ENCODE assay signal across 8 cellular contexts in the genomic region with DNA sequence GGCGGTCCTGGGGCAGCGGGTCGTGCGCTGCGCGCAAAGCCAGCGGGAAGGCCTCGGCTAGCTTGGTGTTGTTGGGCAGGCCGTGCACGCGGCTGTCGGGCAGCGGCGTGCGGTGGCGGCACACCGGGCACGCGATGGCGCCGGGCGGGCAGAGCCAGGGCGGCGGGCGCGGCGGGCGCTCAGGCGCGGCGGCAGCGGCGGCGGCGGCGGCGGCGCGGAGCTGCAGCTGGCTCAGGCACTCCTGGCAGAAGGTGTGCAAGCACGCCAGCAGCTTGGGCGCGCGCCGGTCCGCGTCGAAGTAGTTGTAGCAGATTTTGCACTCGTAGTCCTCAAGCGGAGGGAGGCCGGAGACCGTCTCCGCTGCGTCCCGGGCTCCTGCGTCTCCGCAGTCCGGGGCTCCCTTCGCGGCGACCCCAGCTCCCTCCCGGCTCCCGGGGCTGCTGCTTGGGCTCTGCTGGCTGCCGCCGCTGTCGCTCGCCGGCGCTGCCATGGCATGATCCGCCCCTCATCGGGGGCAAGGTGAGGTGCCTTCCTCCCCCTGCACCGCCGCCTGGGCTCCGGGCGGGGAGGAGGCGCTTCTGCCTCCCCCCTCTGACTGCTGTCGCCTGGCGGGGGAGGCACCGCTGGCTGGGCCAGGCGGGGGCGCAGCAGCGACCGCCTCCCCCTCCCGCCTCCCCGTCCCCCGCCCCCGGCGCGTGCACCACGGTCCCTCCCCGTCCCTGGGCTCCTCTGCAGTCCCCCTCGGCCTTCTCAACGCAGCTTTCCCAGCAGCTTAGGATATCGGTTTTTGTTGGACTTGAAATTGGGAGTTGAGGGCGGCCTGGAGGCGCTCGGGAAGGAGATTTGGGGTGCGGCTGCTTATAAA. TPM values are rescaled to one million over a fixed set of nuclear protein-coding genes. Genes with fewer than 3 reads are reported as not detected.
A peak's percentile ranks its signal among the peaks of the same experiment; 100 is the strongest.
DNase-seq lines count a peak whose midpoint lies in the region; ATAC-seq, FAIRE-seq and TF ChIP-seq lines count a peak whose summit lies in the region.

No MANE protein-coding gene starts in this region.

- peaks cover 9% of the 10 kb centered on the region for H3K4me1 ChIP-seq in HUES64 (ENCODE audit: insufficient read depth, low read length)

- DNase-seq in activated CD4-positive, alpha-beta T cell treated with anti-CD3 and anti-CD28 coated beads for 36 hours, result peak; percentile 54
- DNase-seq in activated CD4-positive, alpha-beta T cell treated with anti-CD3 and anti-CD28 coated beads, Interleukin-2, amount 50 U/mL, for 48 hours, result no peak
- DNase-seq in frontal cortex (ENCODE audit: low spot score in 2 of 2) (peak; percentile 37 to 43), progenitor cell of endocrine pancreas (ENCODE audit: low spot score, unreplicated experiment) (no peak), cortex of kidney (lab: John Stamatoyannopoulos, UW) (no peak)

- H3K27me3 ChIP-seq in HUES64 (ENCODE audit: insufficient read depth, low read length), result peaks cover 94% of the 10 kb centered on the region

- no peaks in the 10 kb centered on the region for H3K36me3 Mint-ChIP-seq in activated CD4-positive, alpha-beta T cell treated with anti-CD3 and anti-CD28 coated beads for 36 hours (ENCODE audit: low read depth)
- no peaks in the 10 kb centered on the region for H3K36me3 Mint-ChIP-seq in T-helper 1 cell treated with Interleukin-12 subunit alpha and Interleukin-12 subunit beta and Interleukin-4 antibody, amounts not matched to agents 30 μg/mL and 1 μg/mL, for 36 hours (ENCODE audit: low read depth)
- no peaks in the 10 kb centered on the region for H3K36me3 Mint-ChIP-seq in progenitor cell of endocrine pancreas (ENCODE audit: insufficient read depth)

- POLR2A ChIA-PET in activated CD4-positive, alpha-beta T cell treated with anti-CD3 and anti-CD28 coated beads for 36 hours (lab: Charles Lee), result no interaction called here

- H3K4me3 ChIP-seq in HUES64 (ENCODE audit: low read length), result peak overlapping the region; percentile 61

- TF ChIP-seq CTCF in progenitor cell of endocrine pancreas (IDR thresholded peaks at IDR 0.05; ENCODE audit: unreplicated experiment), result peak; percentile 30

- WGBS in HUES64, result under 1% methylated on average over 90 of the region's 97 CpGs

- H3K9me3 ChIP-seq in HUES64 (ENCODE audit: insufficient read depth, low read depth, low read length), result no peaks in the 10 kb centered on the region

- H3K4me3 Mint-ChIP-seq in activated CD4-positive, alpha-beta T cell treated with anti-CD3 and anti-CD28 coated beads for 36 hours, result peak overlapping the region; percentile 60
- H3K4me3 Mint-ChIP-seq in T-helper 1 cell treated with Interleukin-12 subunit alpha and Interleukin-12 subunit beta and Interleukin-4 antibody, amounts not matched to agents 30 μg/mL and 1 μg/mL, for 36 hours, result peak overlapping the region; percentile 84
- peak overlapping the region; percentile 72 for H3K4me3 Mint-ChIP-seq in progenitor cell of endocrine pancreas (ENCODE audit: low read depth)

- peaks cover 11% of the 10 kb centered on the region for H3K4me1 Mint-ChIP-seq in activated CD4-positive, alpha-beta T cell treated with anti-CD3 and anti-CD28 coated beads for 36 hours
- H3K4me1 Mint-ChIP-seq in T-helper 1 cell treated with Interleukin-12 subunit alpha and Interleukin-12 subunit beta and Interleukin-4 antibody, amounts not matched to agents 30 μg/mL and 1 μg/mL, for 36 hours (ENCODE audit: low read depth), result peaks cover 19% of the 10 kb centered on the region
- peaks cover 7% of the 10 kb centered on the region for H3K4me1 Mint-ChIP-seq in progenitor cell of endocrine pancreas (ENCODE audit: low read depth)

- no peak overlapping the region for H3K27ac Mint-ChIP-seq in activated CD4-positive, alpha-beta T cell treated with anti-CD3 and anti-CD28 coated beads for 36 hours
- H3K27ac Mint-ChIP-seq in T-helper 1 cell treated with Interleukin-12 subunit alpha and Interleukin-12 subunit beta and Interleukin-4 antibody, amounts not matched to agents 30 μg/mL and 1 μg/mL, for 36 hours, result no peak overlapping the region
- no peak overlapping the region for H3K27ac Mint-ChIP-seq in progenitor cell of endocrine pancreas

- peak overlapping the region; percentile 30; the same call in 1 of the 2 replicates for H3K9ac ChIP-seq in HUES64 (ENCODE audit: low read depth, low read length)

- ATAC-seq in activated CD4-positive, alpha-beta T cell treated with anti-CD3 and anti-CD28 coated beads for 36 hours, result peak; percentile 40
- peak; percentile 32 for ATAC-seq in GM21526 (IDR thresholded peaks at IDR 0.05; ENCODE audit: low FRiP score, unreplicated experiment)

- intact Hi-C loops in activated CD4-positive, alpha-beta T cell treated with anti-CD3 and anti-CD28 coated beads for 36 hours (cut with DNase I, micrococcal nuclease), result loop anchor here (2.0 to 10.0 kb wide), 5 partner anchors 103 to 337 kb away; a partner anchor contains a TSS

- no peak for FAIRE-seq in frontal cortex (lab: Jason Lieb, UNC)

- CTCF ChIA-PET in activated CD4-positive, alpha-beta T cell treated with anti-CD3 and anti-CD28 coated beads for 36 hours (lab: Charles Lee), result interaction anchor here (0.7 to 3.1 kb wide), 4 partner anchors 12 to 242 kb away, joined by 3 to 34 read pairs (median 10); no protein-coding TSS in a partner anchor

- no peaks in the 10 kb centered on the region for H3K9me3 Mint-ChIP-seq in activated CD4-positive, alpha-beta T cell treated with anti-CD3 and anti-CD28 coated beads for 36 hours (ENCODE audit: low read depth)
- H3K9me3 Mint-ChIP-seq in T-helper 1 cell treated with Interleukin-12 subunit alpha and Interleukin-12 subunit beta and Interleukin-4 antibody, amounts not matched to agents 30 μg/mL and 1 μg/mL, for 36 hours, result no peaks in the 10 kb centered on the region
- no peaks in the 10 kb centered on the region for H3K9me3 Mint-ChIP-seq in progenitor cell of endocrine pancreas (ENCODE audit: low read depth)

- no peak overlapping the region for H3K27ac ChIP-seq in HUES64 (ENCODE audit: low read depth, low read length)

- H3K36me3 ChIP-seq in HUES64 (ENCODE audit: insufficient read depth, low read length), result no peaks in the 10 kb centered on the region

- H3K27me3 Mint-ChIP-seq in activated CD4-positive, alpha-beta T cell treated with anti-CD3 and anti-CD28 coated beads for 36 hours, result peaks cover 44% of the 10 kb centered on the region
- peaks cover 70% of the 10 kb centered on the region for H3K27me3 Mint-ChIP-seq in T-helper 1 cell treated with Interleukin-12 subunit alpha and Interleukin-12 subunit beta and Interleukin-4 antibody, amounts not matched to agents 30 μg/mL and 1 μg/mL, for 36 hours (ENCODE audit: low read depth)
- H3K27me3 Mint-ChIP-seq in progenitor cell of endocrine pancreas, result peaks cover 77% of the 10 kb centered on the region

RNA-seq across cellular contexts. Expression of a gene that starts 21.0 kb away (rescaled TPM):
- total RNA-seq in activated CD4-positive, alpha-beta T cell treated with anti-CD3 and anti-CD28 coated beads for 36 hours, result not detected
- 5.0 TPM for polyA plus RNA-seq in HUES64 (2013, experiment 1 of 2)
- polyA plus RNA-seq in HUES64 (2013, experiment 2 of 2), result 9.9 TPM
- total RNA-seq in frontal cortex (not detected), progenitor cell of endocrine pancreas (0.16 TPM in 1 of 2 replicates, not detected in the other)

Comparison
In these comparisons a context has a peak if more than half of its experiments do, and no peak if none do; other contexts are left out.
1. DNase-seq: peak in activated CD4-positive, alpha-beta T cell treated with anti-CD3 and anti-CD28 coated beads for 36 hours (single experiment) and frontal cortex (2 of 2); none in activated CD4-positive, alpha-beta T cell treated with anti-CD3 and anti-CD28 coated beads, Interleukin-2, amount 50 U/mL, for 48 hours (0 of 2), progenitor cell of endocrine pancreas (single experiment) and cortex of kidney (single experiment).
2. Peak in every context shown above with its lines, with median percentiles within 50 percentile points of each other: H3K4me3 Mint-ChIP-seq.